In genomic region chr16:85168732-85169256, GRCh38 we compare ENCODE assay signal across 10 cellular contexts. TPM values are rescaled to one million over a fixed set of nuclear protein-coding genes. Genes with fewer than 3 reads are reported as not detected.
A peak's percentile ranks its signal among the peaks of the same experiment; 100 is the strongest.
DNase-seq lines count a peak whose midpoint lies in the region; ATAC-seq lines count a peak whose summit lies in the region.
"Had no signal": no experiment of that assay in that cellular context is flagged by ENCODE, and none has a peak within 500 bp of the region (broad histone marks: within the 10 kb centered on the region; RNA-seq: fewer than 3 reads in every experiment).

No MANE protein-coding gene starts in this region.

- no peak overlapping the region for H3K27ac Mint-ChIP-seq in effector memory CD8-positive, alpha-beta T cell
- H3K27ac Mint-ChIP-seq in naive thymus-derived CD8-positive, alpha-beta T cell, result no peak overlapping the region
- H3K27ac Mint-ChIP-seq: IgD-negative memory B cell had no signal

- peak; percentile 71 for DNase-seq in EL
- DNase-seq in M059J (ENCODE audit: low read depth), result peak; percentile 38
- no peak for DNase-seq in effector memory CD8-positive, alpha-beta T cell
- DNase-seq in naive thymus-derived CD8-positive, alpha-beta T cell, result no peak
- no peak for DNase-seq in medulla oblongata (ENCODE audit: extremely low spot score)
- DNase-seq in effector CD4-positive, alpha-beta T cell, result no peak
- DNase-seq in dedifferentiated amniotic fluid mesenchymal stem cell (ENCODE audit: extremely low spot score), result no peak

- H3K36me3 Mint-ChIP-seq in effector memory CD8-positive, alpha-beta T cell (ENCODE audit: insufficient read depth), result peaks cover 3% of the 10 kb centered on the region
- peaks cover 0 to 5% (median 0%) of the 10 kb centered on the region in 3 donors for H3K36me3 Mint-ChIP-seq in naive thymus-derived CD8-positive, alpha-beta T cell

- peak overlapping the region; percentile 46 to 70 for H3K4me3 Mint-ChIP-seq in effector memory CD8-positive, alpha-beta T cell
- H3K4me3 Mint-ChIP-seq in naive thymus-derived CD8-positive, alpha-beta T cell, result peak overlapping the region in 9 of 10 donors; percentile 26 to 79 (median 71)

- peaks cover 63 to 79% of the 10 kb centered on the region in 2 donors for H3K27me3 Mint-ChIP-seq in effector memory CD8-positive, alpha-beta T cell
- H3K27me3 Mint-ChIP-seq in naive thymus-derived CD8-positive, alpha-beta T cell, result peaks cover 23 to 52% (median 36%) of the 10 kb centered on the region in 5 donors

- POLR2A ChIA-PET in naive thymus-derived CD8-positive, alpha-beta T cell (lab: Charles Lee), result no interaction called here

- no peaks in the 10 kb centered on the region for H3K9me3 Mint-ChIP-seq in effector memory CD8-positive, alpha-beta T cell
- no peaks in the 10 kb centered on the region for H3K9me3 Mint-ChIP-seq in naive thymus-derived CD8-positive, alpha-beta T cell
- H3K9me3 Mint-ChIP-seq: IgD-negative memory B cell had no signal

- no peak for ATAC-seq in effector memory CD8-positive, alpha-beta T cell (replicated peaks)
- ATAC-seq in naive thymus-derived CD8-positive, alpha-beta T cell, result no peak
- no peak for ATAC-seq in GM21390 (IDR thresholded peaks at IDR 0.05; ENCODE audit: unreplicated experiment)

- H3K4me1 Mint-ChIP-seq in effector memory CD8-positive, alpha-beta T cell (ENCODE audit: low read depth in 2 of 2), result peaks cover 2 to 3% of the 10 kb centered on the region in 2 donors
- H3K4me1 Mint-ChIP-seq in naive thymus-derived CD8-positive, alpha-beta T cell, result peaks cover 2 to 7% (median 5%) of the 10 kb centered on the region in 4 donors

RNA-seq across cellular contexts. Expression of gene CIBAR2, which starts 56.5 kb away (rescaled TPM):
- total RNA-seq in M059J (2014; rRNA removed; shearing (Covaris generic)), result not detected in 2 replicates
- total RNA-seq in naive thymus-derived CD8-positive, alpha-beta T cell, result not detected
- not detected for polyA plus RNA-seq in naive thymus-derived CD8-positive, alpha-beta T cell
- polyA plus RNA-seq: esophagus, IgD-negative memory B cell had no signal

Comparison
In these comparisons a context has a peak if more than half of its experiments do, and no peak if none do; other contexts are left out.
1. DNase-seq: peak in EL (single experiment) and M059J (single experiment); none in effector memory CD8-positive, alpha-beta T cell (0 of 3), naive thymus-derived CD8-positive, alpha-beta T cell (0 of 10), medulla oblongata (single experiment), effector CD4-positive, alpha-beta T cell (single experiment) and dedifferentiated amniotic fluid mesenchymal stem cell (single experiment).